8 cellular contexts compared by ENCODE assay signal in genomic region chr2:27071277-27071989, GRCh38. TPM values are rescaled to one million over a fixed set of nuclear protein-coding genes. Genes with fewer than 3 reads are reported as not detected.
DNase-seq lines count a peak whose midpoint lies in the region; ATAC-seq, FAIRE-seq and TF ChIP-seq lines count a peak whose summit lies in the region.

TSS of gene OST4 (minus strand) at chr2:27071654.

- H3K36me3 Mint-ChIP-seq in activated T-cell treated with anti-CD3 and anti-CD28 coated beads, Interleukin-2, amount 50 U/mL, for 72 hours (ENCODE audit: insufficient read depth in 2 of 2), result peaks cover 3 to 12% of the 10 kb centered on the region in 2 donors
- no peaks in the 10 kb centered on the region for H3K36me3 Mint-ChIP-seq in naive B cell
- peaks cover 18 to 30% of the 10 kb centered on the region in 2 donors for H3K36me3 Mint-ChIP-seq in stimulated activated naive B cell treated with anti-CD40 and anti-IgM and Interleukin-4, amounts not matched to agents 10 μg/mL and 1 μg/mL and 100 μg/mL, for 72 hours

- peaks cover 66% of the 10 kb centered on the region for H3K4me1 Mint-ChIP-seq in activated T-cell treated with anti-CD3 and anti-CD28 coated beads, Interleukin-2, amount 50 U/mL, for 72 hours (ENCODE audit: low read depth)
- peaks cover 45 to 75% (median 67%) of the 10 kb centered on the region in 3 donors for H3K4me1 Mint-ChIP-seq in naive B cell
- H3K4me1 Mint-ChIP-seq in stimulated activated naive B cell treated with anti-CD40 and anti-IgM and Interleukin-4, amounts not matched to agents 10 μg/mL and 1 μg/mL and 100 μg/mL, for 72 hours, result peaks cover 46 to 73% of the 10 kb centered on the region in 2 donors

- peak within 1 kb of the TSS; percentile 90 to 98 (median 94) for H3K27ac ChIP-seq in esophagus squamous epithelium

- H3K27me3 ChIP-seq in esophagus squamous epithelium, result no peaks in the 10 kb centered on the region

- peak within 1 kb of the TSS; percentile 94 to 98 for H3K4me3 Mint-ChIP-seq in activated T-cell treated with anti-CD3 and anti-CD28 coated beads, Interleukin-2, amount 50 U/mL, for 72 hours
- H3K4me3 Mint-ChIP-seq in naive B cell, result peak within 1 kb of the TSS; percentile 95 to 98 (median 97)
- H3K4me3 Mint-ChIP-seq in stimulated activated naive B cell treated with anti-CD40 and anti-IgM and Interleukin-4, amounts not matched to agents 10 μg/mL and 1 μg/mL and 100 μg/mL, for 72 hours, result peak within 1 kb of the TSS; percentile 94 to 96

- no peaks in the 10 kb centered on the region for H3K9me3 ChIP-seq in esophagus squamous epithelium

- H3K4me3 ChIP-seq in esophagus squamous epithelium, result peak within 1 kb of the TSS; percentile 70 to 96 (median 82)

- peaks cover 0 to 39% (median 10%) of the 10 kb centered on the region in 3 donors for H3K36me3 ChIP-seq in esophagus squamous epithelium

- intact Hi-C loops in esophagus squamous epithelium (cut with DNase I), result no loop called here

- no peaks in the 10 kb centered on the region for H3K27me3 Mint-ChIP-seq in activated T-cell treated with anti-CD3 and anti-CD28 coated beads, Interleukin-2, amount 50 U/mL, for 72 hours (ENCODE audit: low read depth)
- H3K27me3 Mint-ChIP-seq in naive B cell, result no peaks in the 10 kb centered on the region
- no peaks in the 10 kb centered on the region for H3K27me3 Mint-ChIP-seq in stimulated activated naive B cell treated with anti-CD40 and anti-IgM and Interleukin-4, amounts not matched to agents 10 μg/mL and 1 μg/mL and 100 μg/mL, for 72 hours

- peak in 2 of 6 experiments; percentile 6 to 23 for TF ChIP-seq CTCF in esophagus squamous epithelium (IDR thresholded peaks at IDR 0.05)

- H3K9me3 Mint-ChIP-seq in activated T-cell treated with anti-CD3 and anti-CD28 coated beads, Interleukin-2, amount 50 U/mL, for 72 hours, result no peaks in the 10 kb centered on the region
- no peaks in the 10 kb centered on the region for H3K9me3 Mint-ChIP-seq in naive B cell
- H3K9me3 Mint-ChIP-seq in stimulated activated naive B cell treated with anti-CD40 and anti-IgM and Interleukin-4, amounts not matched to agents 10 μg/mL and 1 μg/mL and 100 μg/mL, for 72 hours, result peaks cover 0 to 2% of the 10 kb centered on the region in 2 donors

- H3K27ac Mint-ChIP-seq in activated T-cell treated with anti-CD3 and anti-CD28 coated beads, Interleukin-2, amount 50 U/mL, for 72 hours, result peak within 1 kb of the TSS; percentile 97
- H3K27ac Mint-ChIP-seq in naive B cell, result peak within 1 kb of the TSS; percentile 92 to 99 (median 97)
- H3K27ac Mint-ChIP-seq in stimulated activated naive B cell treated with anti-CD40 and anti-IgM and Interleukin-4, amounts not matched to agents 10 μg/mL and 1 μg/mL and 100 μg/mL, for 72 hours, result peak within 1 kb of the TSS; percentile 97

- peaks cover 16 to 80% (median 45%) of the 10 kb centered on the region in 3 donors for H3K4me1 ChIP-seq in esophagus squamous epithelium

- DNase-seq in DMS53 treated with DMSO at 0.1 percent for 48 hours (lab: John Stamatoyannopoulos, UW; ENCODE audit: unreplicated experiment) (peak; percentile 77), KG1 (lab: John Stamatoyannopoulos, UW) (peak; percentile 73), RCC 7860 (ENCODE audit: low spot score) (peak; percentile 73), esophagus squamous epithelium (lab: John Stamatoyannopoulos, UW) (peak; percentile 31), naive B cell (peak; percentile 92)
- DNase-seq in activated T-cell treated with anti-CD3 and anti-CD28 coated beads, Interleukin-2, amount 50 U/mL, for 72 hours, result peak; percentile 94 to 96
- peak; percentile 90 for DNase-seq in stimulated activated naive B cell treated with anti-CD40 and anti-IgM and Interleukin-4, amounts not matched to agents 10 μg/mL and 1 μg/mL and 100 μg/mL, for 72 hours

- FAIRE-seq in RCC 7860 (lab: Jason Lieb, UNC), result no peak

- 0% methylated on average over 4 of the region's 86 CpGs; no CpG with 5 or more reads in 1 of the 2 donors for WGBS in esophagus squamous epithelium, 2 donors

- TF ChIP-seq POLR2A in esophagus squamous epithelium (IDR thresholded peaks at IDR 0.05), result peak in 3 of 4 donors; percentile 60 to 85 (median 76)

- ATAC-seq in GM21723 (IDR thresholded peaks at IDR 0.05; ENCODE audit: unreplicated experiment) (peak; percentile 89), naive B cell (ENCODE audit: low read depth in 2 of 2) (peak; percentile 92)
- ATAC-seq in activated T-cell treated with anti-CD3 and anti-CD28 coated beads, Interleukin-2, amount 50 U/mL, for 72 hours (replicated peaks in 1 of 2), result peak; percentile 93 to 94
- peak; percentile 94 to 96 for ATAC-seq in stimulated activated naive B cell treated with anti-CD40 and anti-IgM and Interleukin-4, amounts not matched to agents 10 μg/mL and 1 μg/mL and 100 μg/mL, for 72 hours (replicated peaks)

RNA-seq across cellular contexts. Expression of gene OST4, which starts in this region (rescaled TPM):
- 100 to 1,000 TPM; 238 to 260 TPM for total RNA-seq in activated T-cell treated with anti-CD3 and anti-CD28 coated beads, Interleukin-2, amount 50 U/mL, for 72 hours
- total RNA-seq in esophagus squamous epithelium, result 100 to 1,000 TPM; 149 to 242 (median 193) TPM
- polyA plus RNA-seq in naive B cell (ENCODE audit: low read depth in 6 of 6), result 100 to 1,000 TPM; 594 to 733 (median 606) TPM

Comparison
In these comparisons a context has a peak if more than half of its experiments do, and no peak if none do; other contexts are left out.
1. Peak in every context shown above with its lines: DNase-seq, ATAC-seq, H3K4me3 ChIP-seq and H3K27ac ChIP-seq.
2. DNase-seq: peak in every context shown above with its lines; median percentile 95 in activated T-cell treated with anti-CD3 and anti-CD28 coated beads, Interleukin-2, amount 50 U/mL, for 72 hours; 92 in naive B cell; 90 in stimulated activated naive B cell treated with anti-CD40 and anti-IgM and Interleukin-4, amounts not matched to agents 10 μg/mL and 1 μg/mL and 100 μg/mL, for 72 hours; 77 in DMS53 treated with DMSO at 0.1 percent for 48 hours; 73 in KG1; 73 in RCC 7860; 31 in esophagus squamous epithelium.